In genomic region chr16:62700456-62701280, GRCh38 we compare ENCODE assay signal across 28 cellular contexts.
"Had no signal": no experiment of that assay in that cellular context is flagged by ENCODE, and none has a peak within 500 bp of the region (broad histone marks: within the 10 kb centered on the region; RNA-seq: fewer than 3 reads in every experiment).

No MANE protein-coding gene starts in this region.

- ATAC-seq: activated T-cell treated with anti-CD3 and anti-CD28 coated beads, Interleukin-2, amount 50 U/mL, for 72 hours; activated T-helper 17 cell treated with anti-CD3 and anti-CD28 coated beads, Interleukin-2, amount 50 U/mL, for 72 hours; Panc1 had no signal

- DNase-seq: activated CD4-positive, alpha-beta memory T cell treated with anti-CD3 and anti-CD28 coated beads, Interleukin-2, amount 10 ng/mL, durations not matched to agents 7 days and 5 days; activated CD4-positive, alpha-beta T cell treated with anti-CD3 and anti-CD28 coated beads for 1 hour; activated CD4-positive, alpha-beta T cell treated with anti-CD3 and anti-CD28 coated beads for 48 hours; activated CD4-positive, CD25-positive, alpha-beta regulatory T cell; activated effector memory CD4-positive, alpha-beta T cell treated with anti-CD3 and anti-CD28 coated beads, Interleukin-2, amount 50 U/mL, for 16 hours; activated naive CD4-positive, alpha-beta T cell; activated naive CD4-positive, alpha-beta T cell treated with anti-CD3 and anti-CD28 coated beads, Interleukin-2, amount 50 U/mL, for 16 hours; activated naive CD8-positive, alpha-beta T cell treated with anti-CD3 and anti-CD28 coated beads for 36 hours; activated T-cell treated with anti-CD3 and anti-CD28 coated beads, Interleukin-2, amount 50 U/mL, for 1 hour; activated T-cell treated with anti-CD3 and anti-CD28 coated beads, Interleukin-2, amount 50 U/mL, for 72 hours; amniotic stem cell; aorta; brain microvascular endothelial cell; central memory CD4-positive, alpha-beta T cell; MM.1S; MV-4-11; NCI-H1092; NCI-H187 treated with DMSO at 0.1 percent for 48 hours; NCI-H345; NCI-H510A; NCI-H526; NCI-H774; SHP77; SJCRH30; T1000; WERI-Rb-1 had no signal
